Comparison of ENCODE assay signal across 1 cellular context in the genomic region with DNA sequence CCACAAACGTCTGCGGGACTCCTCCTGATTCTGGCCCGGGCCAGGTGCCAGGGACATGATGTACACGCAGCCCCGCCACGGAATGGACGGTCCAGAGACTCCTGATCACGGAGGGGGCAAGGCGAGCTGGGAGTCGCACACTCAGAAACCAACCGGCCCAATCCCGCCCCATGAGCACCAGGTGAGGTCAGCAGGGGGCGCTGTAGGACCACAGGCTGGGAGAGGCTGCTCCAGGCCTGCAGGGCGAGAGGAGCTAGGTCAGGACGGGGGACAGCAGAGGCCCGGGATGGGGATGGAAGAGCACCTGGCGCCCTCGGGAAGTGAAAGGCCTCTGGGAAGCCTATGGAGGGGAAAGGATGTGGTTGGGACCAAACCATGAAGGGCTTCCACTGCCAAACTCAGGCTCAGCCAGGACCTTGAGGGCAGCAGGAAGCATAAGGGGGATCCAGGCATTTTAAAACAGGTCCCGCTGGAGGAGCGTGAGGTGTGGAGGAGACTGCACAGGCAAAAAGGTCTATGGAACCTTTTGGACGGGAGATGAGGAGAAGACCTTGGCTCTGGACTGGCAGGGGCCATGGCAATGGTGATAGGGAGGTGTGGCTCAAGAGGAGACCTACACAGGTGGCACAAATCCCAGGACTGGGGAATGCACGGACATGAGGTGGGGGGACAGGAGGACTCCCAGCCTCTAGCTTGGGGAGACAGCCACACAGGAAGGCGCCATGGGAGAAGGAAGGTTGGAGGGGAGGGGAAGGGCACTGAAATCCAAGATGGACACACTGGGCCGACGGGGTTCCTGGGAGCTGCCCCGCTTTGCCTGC.
A peak's percentile ranks its signal among the peaks of the same experiment; 100 is the strongest.
TF ChIP-seq lines count a peak whose summit lies in the region.

No MANE protein-coding gene starts in this region.

TF ChIP-seq in K562, 482 proteins besides CTCF, POLR2A, EP300 and RAD21 (continued from another document and continues in another):
- TF ChIP-seq, protein P1, sequence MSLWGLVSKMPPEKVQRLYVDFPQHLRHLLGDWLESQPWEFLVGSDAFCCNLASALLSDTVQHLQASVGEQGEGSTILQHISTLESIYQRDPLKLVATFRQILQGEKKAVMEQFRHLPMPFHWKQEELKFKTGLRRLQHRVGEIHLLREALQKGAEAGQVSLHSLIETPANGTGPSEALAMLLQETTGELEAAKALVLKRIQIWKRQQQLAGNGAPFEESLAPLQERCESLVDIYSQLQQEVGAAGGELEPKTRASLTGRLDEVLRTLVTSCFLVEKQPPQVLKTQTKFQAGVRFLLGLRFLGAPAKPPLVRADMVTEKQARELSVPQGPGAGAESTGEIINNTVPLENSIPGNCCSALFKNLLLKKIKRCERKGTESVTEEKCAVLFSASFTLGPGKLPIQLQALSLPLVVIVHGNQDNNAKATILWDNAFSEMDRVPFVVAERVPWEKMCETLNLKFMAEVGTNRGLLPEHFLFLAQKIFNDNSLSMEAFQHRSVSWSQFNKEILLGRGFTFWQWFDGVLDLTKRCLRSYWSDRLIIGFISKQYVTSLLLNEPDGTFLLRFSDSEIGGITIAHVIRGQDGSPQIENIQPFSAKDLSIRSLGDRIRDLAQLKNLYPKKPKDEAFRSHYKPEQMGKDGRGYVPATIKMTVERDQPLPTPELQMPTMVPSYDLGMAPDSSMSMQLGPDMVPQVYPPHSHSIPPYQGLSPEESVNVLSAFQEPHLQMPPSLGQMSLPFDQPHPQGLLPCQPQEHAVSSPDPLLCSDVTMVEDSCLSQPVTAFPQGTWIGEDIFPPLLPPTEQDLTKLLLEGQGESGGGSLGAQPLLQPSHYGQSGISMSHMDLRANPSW (CRISPR knock-in tag; IDR thresholded peaks at IDR 0.05), result no peak
- TF ChIP-seq KAT7 (CRISPR knock-in tag; IDR thresholded peaks at IDR 0.05; ENCODE audit: borderline replicate concordance), result no peak
- no peak for TF ChIP-seq ZNF143 (CRISPR knock-in tag; IDR thresholded peaks at IDR 0.05)
- 0 out of 2 replicates have a peak, but pooled peaks have one; percentile 5 for TF ChIP-seq JUND (IDR thresholded peaks at IDR 0.05; ENCODE audit: borderline replicate concordance, low read depth, low read length)
- TF ChIP-seq JUND (tag; IDR thresholded peaks at IDR 0.05; ENCODE audit: borderline replicate concordance, low read depth, low read length), result no peak
- no peak for TF ChIP-seq SIN3A (IDR thresholded peaks at IDR 0.05; ENCODE audit: borderline replicate concordance in 2 of 2, control insufficient read depth in 1 of 2, low read depth in 2 of 2, low read length in 2 of 2)
- TF ChIP-seq RB1 (IDR thresholded peaks at IDR 0.05; ENCODE audit: low read depth), result peak; percentile 55; the same call in 1 of the 2 replicates
- no peak for TF ChIP-seq RFX5 (IDR thresholded peaks at IDR 0.05; ENCODE audit: low read depth, low read length)
- TF ChIP-seq, protein P2, sequence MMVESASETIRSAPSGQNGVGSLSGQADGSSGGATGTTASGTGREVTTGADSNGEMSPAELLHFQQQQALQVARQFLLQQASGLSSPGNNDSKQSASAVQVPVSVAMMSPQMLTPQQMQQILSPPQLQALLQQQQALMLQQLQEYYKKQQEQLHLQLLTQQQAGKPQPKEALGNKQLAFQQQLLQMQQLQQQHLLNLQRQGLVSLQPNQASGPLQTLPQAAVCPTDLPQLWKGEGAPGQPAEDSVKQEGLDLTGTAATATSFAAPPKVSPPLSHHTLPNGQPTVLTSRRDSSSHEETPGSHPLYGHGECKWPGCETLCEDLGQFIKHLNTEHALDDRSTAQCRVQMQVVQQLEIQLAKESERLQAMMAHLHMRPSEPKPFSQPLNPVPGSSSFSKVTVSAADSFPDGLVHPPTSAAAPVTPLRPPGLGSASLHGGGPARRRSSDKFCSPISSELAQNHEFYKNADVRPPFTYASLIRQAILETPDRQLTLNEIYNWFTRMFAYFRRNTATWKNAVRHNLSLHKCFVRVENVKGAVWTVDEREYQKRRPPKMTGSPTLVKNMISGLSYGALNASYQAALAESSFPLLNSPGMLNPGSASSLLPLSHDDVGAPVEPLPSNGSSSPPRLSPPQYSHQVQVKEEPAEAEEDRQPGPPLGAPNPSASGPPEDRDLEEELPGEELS (CRISPR knock-in tag; IDR thresholded peaks at IDR 0.05; ENCODE audit: borderline replicate concordance), result no peak
- TF ChIP-seq CBX2 (IDR thresholded peaks at IDR 0.05; ENCODE audit: insufficient read depth, low read length, poor library complexity, severe bottlenecking), result no peak
- no peak for TF ChIP-seq NCOA1 (IDR thresholded peaks at IDR 0.05; ENCODE audit: low read depth)
- no peak for TF ChIP-seq MECOM (CRISPR knock-in tag; IDR thresholded peaks at IDR 0.05)
- TF ChIP-seq CHD2 (IDR thresholded peaks at IDR 0.05; ENCODE audit: low read depth, low read length), result no peak
- TF ChIP-seq CREM (IDR thresholded peaks at IDR 0.05; ENCODE audit: low read depth), result peak; percentile 36; the same call in 1 of the 2 replicates
- no peak for TF ChIP-seq ZNF3 (CRISPR knock-in tag; IDR thresholded peaks at IDR 0.05)
- TF ChIP-seq MYC (IDR thresholded peaks at IDR 0.05; ENCODE audit: low read depth, low read length), result no peak
- no peak for TF ChIP-seq MYC (CRISPR knock-in tag; IDR thresholded peaks at IDR 0.05; ENCODE audit: borderline replicate concordance, low read depth)
- TF ChIP-seq, protein P3, sequence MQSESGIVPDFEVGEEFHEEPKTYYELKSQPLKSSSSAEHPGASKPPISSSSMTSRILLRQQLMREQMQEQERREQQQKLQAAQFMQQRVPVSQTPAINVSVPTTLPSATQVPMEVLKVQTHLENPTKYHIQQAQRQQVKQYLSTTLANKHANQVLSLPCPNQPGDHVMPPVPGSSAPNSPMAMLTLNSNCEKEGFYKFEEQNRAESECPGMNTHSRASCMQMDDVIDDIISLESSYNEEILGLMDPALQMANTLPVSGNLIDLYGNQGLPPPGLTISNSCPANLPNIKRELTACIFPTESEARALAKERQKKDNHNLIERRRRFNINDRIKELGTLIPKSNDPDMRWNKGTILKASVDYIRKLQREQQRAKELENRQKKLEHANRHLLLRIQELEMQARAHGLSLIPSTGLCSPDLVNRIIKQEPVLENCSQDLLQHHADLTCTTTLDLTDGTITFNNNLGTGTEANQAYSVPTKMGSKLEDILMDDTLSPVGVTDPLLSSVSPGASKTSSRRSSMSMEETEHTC (IDR thresholded peaks at IDR 0.05), result no peak
- peak; percentile 97 for TF ChIP-seq SMC3 (conservative IDR thresholded peaks at IDR 0.05; ENCODE audit: insufficient read depth, low read depth, low read length)
- TF ChIP-seq, protein P4, sequence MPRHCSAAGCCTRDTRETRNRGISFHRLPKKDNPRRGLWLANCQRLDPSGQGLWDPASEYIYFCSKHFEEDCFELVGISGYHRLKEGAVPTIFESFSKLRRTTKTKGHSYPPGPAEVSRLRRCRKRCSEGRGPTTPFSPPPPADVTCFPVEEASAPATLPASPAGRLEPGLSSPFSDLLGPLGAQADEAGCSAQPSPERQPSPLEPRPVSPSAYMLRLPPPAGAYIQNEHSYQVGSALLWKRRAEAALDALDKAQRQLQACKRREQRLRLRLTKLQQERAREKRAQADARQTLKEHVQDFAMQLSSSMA (CRISPR knock-in tag; IDR thresholded peaks at IDR 0.05), result no peak
- TF ChIP-seq NBN (IDR thresholded peaks at IDR 0.05; ENCODE audit: low read depth), result no peak
- TF ChIP-seq BCL6 (CRISPR knock-in tag; IDR thresholded peaks at IDR 0.05), result no peak
- TF ChIP-seq, protein P5, sequence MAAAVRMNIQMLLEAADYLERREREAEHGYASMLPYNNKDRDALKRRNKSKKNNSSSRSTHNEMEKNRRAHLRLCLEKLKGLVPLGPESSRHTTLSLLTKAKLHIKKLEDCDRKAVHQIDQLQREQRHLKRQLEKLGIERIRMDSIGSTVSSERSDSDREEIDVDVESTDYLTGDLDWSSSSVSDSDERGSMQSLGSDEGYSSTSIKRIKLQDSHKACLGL (CRISPR knock-in tag; IDR thresholded peaks at IDR 0.05; ENCODE audit: borderline replicate concordance, poor library complexity, severe bottlenecking), result no peak
- no peak for TF ChIP-seq SP1 (CRISPR knock-in tag; IDR thresholded peaks at IDR 0.05)
- TF ChIP-seq, protein P6, sequence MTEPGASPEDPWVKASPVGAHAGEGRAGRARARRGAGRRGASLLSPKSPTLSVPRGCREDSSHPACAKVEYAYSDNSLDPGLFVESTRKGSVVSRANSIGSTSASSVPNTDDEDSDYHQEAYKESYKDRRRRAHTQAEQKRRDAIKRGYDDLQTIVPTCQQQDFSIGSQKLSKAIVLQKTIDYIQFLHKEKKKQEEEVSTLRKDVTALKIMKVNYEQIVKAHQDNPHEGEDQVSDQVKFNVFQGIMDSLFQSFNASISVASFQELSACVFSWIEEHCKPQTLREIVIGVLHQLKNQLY (CRISPR knock-in tag; conservative IDR thresholded peaks at IDR 0.05), result no peak
- no peak for TF ChIP-seq ZNF717 (CRISPR knock-in tag; IDR thresholded peaks at IDR 0.05)
- no peak for TF ChIP-seq ZNF354B (CRISPR knock-in tag; IDR thresholded peaks at IDR 0.05)
- TF ChIP-seq, protein P7, sequence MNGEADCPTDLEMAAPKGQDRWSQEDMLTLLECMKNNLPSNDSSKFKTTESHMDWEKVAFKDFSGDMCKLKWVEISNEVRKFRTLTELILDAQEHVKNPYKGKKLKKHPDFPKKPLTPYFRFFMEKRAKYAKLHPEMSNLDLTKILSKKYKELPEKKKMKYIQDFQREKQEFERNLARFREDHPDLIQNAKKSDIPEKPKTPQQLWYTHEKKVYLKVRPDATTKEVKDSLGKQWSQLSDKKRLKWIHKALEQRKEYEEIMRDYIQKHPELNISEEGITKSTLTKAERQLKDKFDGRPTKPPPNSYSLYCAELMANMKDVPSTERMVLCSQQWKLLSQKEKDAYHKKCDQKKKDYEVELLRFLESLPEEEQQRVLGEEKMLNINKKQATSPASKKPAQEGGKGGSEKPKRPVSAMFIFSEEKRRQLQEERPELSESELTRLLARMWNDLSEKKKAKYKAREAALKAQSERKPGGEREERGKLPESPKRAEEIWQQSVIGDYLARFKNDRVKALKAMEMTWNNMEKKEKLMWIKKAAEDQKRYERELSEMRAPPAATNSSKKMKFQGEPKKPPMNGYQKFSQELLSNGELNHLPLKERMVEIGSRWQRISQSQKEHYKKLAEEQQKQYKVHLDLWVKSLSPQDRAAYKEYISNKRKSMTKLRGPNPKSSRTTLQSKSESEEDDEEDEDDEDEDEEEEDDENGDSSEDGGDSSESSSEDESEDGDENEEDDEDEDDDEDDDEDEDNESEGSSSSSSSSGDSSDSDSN (IDR thresholded peaks at IDR 0.05; ENCODE audit: borderline replicate concordance in 1 of 2, low read depth in 2 of 2, low read length in 2 of 2), result no peak
- TF ChIP-seq NFXL1 (CRISPR knock-in tag; IDR thresholded peaks at IDR 0.05), result no peak
- TF ChIP-seq, protein P8, sequence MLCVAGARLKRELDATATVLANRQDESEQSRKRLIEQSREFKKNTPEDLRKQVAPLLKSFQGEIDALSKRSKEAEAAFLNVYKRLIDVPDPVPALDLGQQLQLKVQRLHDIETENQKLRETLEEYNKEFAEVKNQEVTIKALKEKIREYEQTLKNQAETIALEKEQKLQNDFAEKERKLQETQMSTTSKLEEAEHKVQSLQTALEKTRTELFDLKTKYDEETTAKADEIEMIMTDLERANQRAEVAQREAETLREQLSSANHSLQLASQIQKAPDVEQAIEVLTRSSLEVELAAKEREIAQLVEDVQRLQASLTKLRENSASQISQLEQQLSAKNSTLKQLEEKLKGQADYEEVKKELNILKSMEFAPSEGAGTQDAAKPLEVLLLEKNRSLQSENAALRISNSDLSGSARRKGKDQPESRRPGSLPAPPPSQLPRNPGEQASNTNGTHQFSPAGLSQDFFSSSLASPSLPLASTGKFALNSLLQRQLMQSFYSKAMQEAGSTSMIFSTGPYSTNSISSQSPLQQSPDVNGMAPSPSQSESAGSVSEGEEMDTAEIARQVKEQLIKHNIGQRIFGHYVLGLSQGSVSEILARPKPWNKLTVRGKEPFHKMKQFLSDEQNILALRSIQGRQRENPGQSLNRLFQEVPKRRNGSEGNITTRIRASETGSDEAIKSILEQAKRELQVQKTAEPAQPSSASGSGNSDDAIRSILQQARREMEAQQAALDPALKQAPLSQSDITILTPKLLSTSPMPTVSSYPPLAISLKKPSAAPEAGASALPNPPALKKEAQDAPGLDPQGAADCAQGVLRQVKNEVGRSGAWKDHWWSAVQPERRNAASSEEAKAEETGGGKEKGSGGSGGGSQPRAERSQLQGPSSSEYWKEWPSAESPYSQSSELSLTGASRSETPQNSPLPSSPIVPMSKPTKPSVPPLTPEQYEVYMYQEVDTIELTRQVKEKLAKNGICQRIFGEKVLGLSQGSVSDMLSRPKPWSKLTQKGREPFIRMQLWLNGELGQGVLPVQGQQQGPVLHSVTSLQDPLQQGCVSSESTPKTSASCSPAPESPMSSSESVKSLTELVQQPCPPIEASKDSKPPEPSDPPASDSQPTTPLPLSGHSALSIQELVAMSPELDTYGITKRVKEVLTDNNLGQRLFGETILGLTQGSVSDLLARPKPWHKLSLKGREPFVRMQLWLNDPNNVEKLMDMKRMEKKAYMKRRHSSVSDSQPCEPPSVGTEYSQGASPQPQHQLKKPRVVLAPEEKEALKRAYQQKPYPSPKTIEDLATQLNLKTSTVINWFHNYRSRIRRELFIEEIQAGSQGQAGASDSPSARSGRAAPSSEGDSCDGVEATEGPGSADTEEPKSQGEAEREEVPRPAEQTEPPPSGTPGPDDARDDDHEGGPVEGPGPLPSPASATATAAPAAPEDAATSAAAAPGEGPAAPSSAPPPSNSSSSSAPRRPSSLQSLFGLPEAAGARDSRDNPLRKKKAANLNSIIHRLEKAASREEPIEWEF (CRISPR knock-in tag; IDR thresholded peaks at IDR 0.05), result no peak
- TF ChIP-seq, protein P9, sequence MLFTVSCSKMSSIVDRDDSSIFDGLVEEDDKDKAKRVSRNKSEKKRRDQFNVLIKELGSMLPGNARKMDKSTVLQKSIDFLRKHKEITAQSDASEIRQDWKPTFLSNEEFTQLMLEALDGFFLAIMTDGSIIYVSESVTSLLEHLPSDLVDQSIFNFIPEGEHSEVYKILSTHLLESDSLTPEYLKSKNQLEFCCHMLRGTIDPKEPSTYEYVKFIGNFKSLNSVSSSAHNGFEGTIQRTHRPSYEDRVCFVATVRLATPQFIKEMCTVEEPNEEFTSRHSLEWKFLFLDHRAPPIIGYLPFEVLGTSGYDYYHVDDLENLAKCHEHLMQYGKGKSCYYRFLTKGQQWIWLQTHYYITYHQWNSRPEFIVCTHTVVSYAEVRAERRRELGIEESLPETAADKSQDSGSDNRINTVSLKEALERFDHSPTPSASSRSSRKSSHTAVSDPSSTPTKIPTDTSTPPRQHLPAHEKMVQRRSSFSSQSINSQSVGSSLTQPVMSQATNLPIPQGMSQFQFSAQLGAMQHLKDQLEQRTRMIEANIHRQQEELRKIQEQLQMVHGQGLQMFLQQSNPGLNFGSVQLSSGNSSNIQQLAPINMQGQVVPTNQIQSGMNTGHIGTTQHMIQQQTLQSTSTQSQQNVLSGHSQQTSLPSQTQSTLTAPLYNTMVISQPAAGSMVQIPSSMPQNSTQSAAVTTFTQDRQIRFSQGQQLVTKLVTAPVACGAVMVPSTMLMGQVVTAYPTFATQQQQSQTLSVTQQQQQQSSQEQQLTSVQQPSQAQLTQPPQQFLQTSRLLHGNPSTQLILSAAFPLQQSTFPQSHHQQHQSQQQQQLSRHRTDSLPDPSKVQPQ (CRISPR knock-in tag; IDR thresholded peaks at IDR 0.05; ENCODE audit: borderline replicate concordance), result no peak
- no peak for TF ChIP-seq ILK (tag; IDR thresholded peaks at IDR 0.05; ENCODE audit: borderline replicate concordance, low read depth)
- no peak for TF ChIP-seq CBX1 (IDR thresholded peaks at IDR 0.05; ENCODE audit: low read depth)
- no peak for TF ChIP-seq NEUROD1 (IDR thresholded peaks at IDR 0.05; ENCODE audit: borderline replicate concordance, low read depth, low read length, partially characterized antibody)
- no peak for TF ChIP-seq ASH1L (IDR thresholded peaks at IDR 0.05; ENCODE audit: borderline replicate concordance, low read depth, partially characterized antibody)
- no peak for TF ChIP-seq PCBP1 (IDR thresholded peaks at IDR 0.05; ENCODE audit: low read depth, low read length, poor library complexity, severe bottlenecking)
- TF ChIP-seq ZNF584 (CRISPR knock-in tag; IDR thresholded peaks at IDR 0.05; ENCODE audit: low read depth), result no peak
- TF ChIP-seq ZNF274 (IDR thresholded peaks at IDR 0.05; ENCODE audit: borderline replicate concordance, low read depth, low read length), result no peak
